Comparison of ENCODE assay signal across 8 cellular contexts in genomic region chr19:18919086-18919894, GRCh38. TPM values are rescaled to one million over a fixed set of nuclear protein-coding genes. Genes with fewer than 3 reads are reported as not detected.
DNase-seq lines count a peak whose midpoint lies in the region; FAIRE-seq and TF ChIP-seq lines count a peak whose summit lies in the region.

COPE (minus strand) TSS chr19:18919387; CDS start chr19:18919348, 39 bp downstream.
A gene with protein sequence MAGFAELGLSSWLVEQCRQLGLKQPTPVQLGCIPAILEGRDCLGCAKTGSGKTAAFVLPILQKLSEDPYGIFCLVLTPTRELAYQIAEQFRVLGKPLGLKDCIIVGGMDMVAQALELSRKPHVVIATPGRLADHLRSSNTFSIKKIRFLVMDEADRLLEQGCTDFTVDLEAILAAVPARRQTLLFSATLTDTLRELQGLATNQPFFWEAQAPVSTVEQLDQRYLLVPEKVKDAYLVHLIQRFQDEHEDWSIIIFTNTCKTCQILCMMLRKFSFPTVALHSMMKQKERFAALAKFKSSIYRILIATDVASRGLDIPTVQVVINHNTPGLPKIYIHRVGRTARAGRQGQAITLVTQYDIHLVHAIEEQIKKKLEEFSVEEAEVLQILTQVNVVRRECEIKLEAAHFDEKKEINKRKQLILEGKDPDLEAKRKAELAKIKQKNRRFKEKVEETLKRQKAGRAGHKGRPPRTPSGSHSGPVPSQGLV (plus strand): TSS chr19:18919715. CDS start chr19:18919742, 27 bp downstream.

- H3K9ac ChIP-seq in neuronal stem cell (ENCODE audit: low read depth, low read length, poor library complexity), result peak within 1 kb of the TSS; percentile 94

- no peak for TF ChIP-seq CTCF in subcutaneous adipose tissue (IDR thresholded peaks at IDR 0.05; ENCODE audit: low read depth)

- peak within 1 kb of the TSS; percentile 88 for H3K27ac Mint-ChIP-seq in activated naive CD4-positive, alpha-beta T cell treated with anti-CD3 and anti-CD28 coated beads for 36 hours

- H3K4me1 Mint-ChIP-seq in activated naive CD4-positive, alpha-beta T cell treated with anti-CD3 and anti-CD28 coated beads for 36 hours (ENCODE audit: low read depth), result peaks cover 46% of the 10 kb centered on the region

- no peak within 1 kb of the TSS for H2BK12ac ChIP-seq in neuronal stem cell (ENCODE audit: low read length)

- H3K36me3 ChIP-seq in neuronal stem cell (replicated peaks in 1 of 2; ENCODE audit: control insufficient read depth in 2 of 2, insufficient read depth in 2 of 2, low read length in 2 of 2), result peaks cover 19 to 43% of the 10 kb centered on the region in 2 donors

- peaks cover 19% of the 10 kb centered on the region for H3K79me1 ChIP-seq in neuronal stem cell (ENCODE audit: low read depth, low read length)

- no peak within 1 kb of the TSS for H4K91ac ChIP-seq in neuronal stem cell (ENCODE audit: low read depth, low read length, poor library complexity)

- H3K36me3 Mint-ChIP-seq in activated naive CD4-positive, alpha-beta T cell treated with anti-CD3 and anti-CD28 coated beads for 36 hours (ENCODE audit: low read depth), result peaks cover 21% of the 10 kb centered on the region

- H3K4me3 Mint-ChIP-seq in activated naive CD4-positive, alpha-beta T cell treated with anti-CD3 and anti-CD28 coated beads for 36 hours, result peak within 1 kb of the TSS; percentile 94

- WGBS in neuronal stem cell (ENCODE audit: extremely low coverage in 2 of 2, insufficient read length in 2 of 2, insufficient replicate concordance in 1 of 2), 2 donors, result no CpG with 5 or more reads among the region's 71 CpGs

- no peaks in the 10 kb centered on the region for H3K9me3 ChIP-seq in neuronal stem cell (replicated peaks in 1 of 2; ENCODE audit: control insufficient read depth in 2 of 2, insufficient read depth in 1 of 2, low read depth in 1 of 2, low read length in 2 of 2)

- peak within 1 kb of the TSS; percentile 83 for H2AFZ ChIP-seq in neuronal stem cell (ENCODE audit: low read length)

- H2BK5ac ChIP-seq in neuronal stem cell (ENCODE audit: low read length), result no peak within 1 kb of the TSS

- no peak within 1 kb of the TSS for H2BK15ac ChIP-seq in neuronal stem cell (ENCODE audit: low read length)

- POLR2A ChIA-PET in HEK293T (lab: Yijun Ruan, JAX), result interaction anchor here (0.7 to 1.8 kb wide), 14 partner anchors 9 to 502 kb away, joined by 3 to 9 read pairs (median 4); partner anchors contain the start of genes CERS1 and UPF1

- CTCF ChIA-PET in HEK293T (lab: Yijun Ruan, JAX), result interaction anchor here (0.6 to 1.1 kb wide), 5 partner anchors 10 to 338 kb away, joined by 3 to 6 read pairs (median 3); no protein-coding TSS in a partner anchor
- CTCF ChIA-PET in activated naive CD4-positive, alpha-beta T cell treated with anti-CD3 and anti-CD28 coated beads for 36 hours (lab: Charles Lee), result interaction anchor here (1.0 to 1.4 kb wide), 2 partner anchors 10 to 331 kb away, joined by 3 read pairs; partner anchors contain the start of gene REX1BD

- peak within 1 kb of the TSS; percentile 97 for H3K4me2 ChIP-seq in neuronal stem cell (ENCODE audit: insufficient read depth, low read length, poor library complexity, severe bottlenecking)

- no peak within 1 kb of the TSS for H3K27ac ChIP-seq in neuronal stem cell (replicated peaks; ENCODE audit: low read length)

- peaks cover 0 to 6% of the 10 kb centered on the region in 2 donors for H3K4me1 ChIP-seq in neuronal stem cell (ENCODE audit: control insufficient read depth in 2 of 2, insufficient read depth in 1 of 2, low read depth in 1 of 2, low read length in 2 of 2)

- peak within 1 kb of the TSS; percentile 84 to 96 for H3K4me3 ChIP-seq in neuronal stem cell (ENCODE audit: low read length in 2 of 2)

- peak within 1 kb of the TSS; percentile 47 for H3K14ac ChIP-seq in neuronal stem cell (ENCODE audit: low read length)

- intact Hi-C loops in activated naive CD4-positive, alpha-beta T cell treated with anti-CD3 and anti-CD28 coated beads for 36 hours (cut with micrococcal nuclease), result loop anchor here (1.0 to 5.0 kb wide), 16 partner anchors 13 to 832 kb away; partner anchors contain the start of genes ARMC6, BORCS8, ELL and FKBP8

- peak; percentile 99 for FAIRE-seq in frontal cortex (lab: Jason Lieb, UNC)

- H3K27me3 ChIP-seq in neuronal stem cell (ENCODE audit: control insufficient read depth in 3 of 3, insufficient read depth in 3 of 3, low read depth in 1 of 3, low read length in 3 of 3), result no peaks in the 10 kb centered on the region

- H3K18ac ChIP-seq in neuronal stem cell (ENCODE audit: low read length), result peak within 1 kb of the TSS; percentile 92

- no peaks in the 10 kb centered on the region for H3K27me3 Mint-ChIP-seq in activated naive CD4-positive, alpha-beta T cell treated with anti-CD3 and anti-CD28 coated beads for 36 hours (ENCODE audit: low read depth)

- no peak within 1 kb of the TSS for H4K8ac ChIP-seq in neuronal stem cell (ENCODE audit: low read depth, low read length)

- no peak within 1 kb of the TSS for H2AK5ac ChIP-seq in neuronal stem cell (ENCODE audit: low read depth, low read length)

- peak within 1 kb of the TSS; percentile 44 for H3K23ac ChIP-seq in neuronal stem cell (ENCODE audit: low read depth, low read length, poor library complexity)

- H2BK120ac ChIP-seq in neuronal stem cell (ENCODE audit: low read depth, low read length), result no peak within 1 kb of the TSS

- H3K4ac ChIP-seq in neuronal stem cell (ENCODE audit: low read length), result no peak within 1 kb of the TSS

- DNase-seq in GF-D8 (lab: John Stamatoyannopoulos, UW), result peak; percentile 99
- peak; percentile 97 for DNase-seq in HEK293T (ENCODE audit: extremely low spot score)
- peak; percentile 100 for DNase-seq in NAMALWA (ENCODE audit: low spot score)
- peak; percentile 100 for DNase-seq in SK-N-DZ (ENCODE audit: low spot score)
- peak; percentile 99 for DNase-seq in activated naive CD4-positive, alpha-beta T cell treated with anti-CD3 and anti-CD28 coated beads for 36 hours
- DNase-seq in frontal cortex (ENCODE audit: low spot score in 2 of 2), result peak; percentile 99 to 100
- peak; percentile 98 for DNase-seq in neuronal stem cell (ENCODE audit: low spot score)

- no peaks in the 10 kb centered on the region for H3K9me3 Mint-ChIP-seq in activated naive CD4-positive, alpha-beta T cell treated with anti-CD3 and anti-CD28 coated beads for 36 hours

TF ChIP-seq in HEK293T, 16 proteins besides CTCF, POLR2A, EP300 and RAD21:
- TF ChIP-seq SP1 (IDR thresholded peaks at IDR 0.05) (no peak), CTBP1 (IDR thresholded peaks at IDR 0.05; ENCODE audit: borderline replicate concordance) (no peak), ELF4 (IDR thresholded peaks at IDR 0.05) (peak; percentile 95; the same call in 1 of the 2 replicates), SUZ12 (IDR thresholded peaks at IDR 0.05) (no peak), ARNT (IDR thresholded peaks at IDR 0.05) (no peak), NFRKB (IDR thresholded peaks at IDR 0.05) (no peak), HDGF (IDR thresholded peaks at IDR 0.05; ENCODE audit: borderline replicate concordance) (no peak), LEF1 (IDR thresholded peaks at IDR 0.05; ENCODE audit: borderline replicate concordance) (no peak), TARDBP (IDR thresholded peaks at IDR 0.05) (no peak), BHLHE40 (IDR thresholded peaks at IDR 0.05; ENCODE audit: borderline replicate concordance) (no peak), L3MBTL2 (conservative IDR thresholded peaks at IDR 0.05) (peak; percentile 78), ZNF384 (IDR thresholded peaks at IDR 0.05) (no peak), FOXM1 (IDR thresholded peaks at IDR 0.05; ENCODE audit: borderline replicate concordance) (no peak), FOXK2 (IDR thresholded peaks at IDR 0.05) (no peak; the same call in none of the 2 replicates), FOXA1 (IDR thresholded peaks at IDR 0.05) (no peak)
- TF ChIP-seq, protein P1, sequence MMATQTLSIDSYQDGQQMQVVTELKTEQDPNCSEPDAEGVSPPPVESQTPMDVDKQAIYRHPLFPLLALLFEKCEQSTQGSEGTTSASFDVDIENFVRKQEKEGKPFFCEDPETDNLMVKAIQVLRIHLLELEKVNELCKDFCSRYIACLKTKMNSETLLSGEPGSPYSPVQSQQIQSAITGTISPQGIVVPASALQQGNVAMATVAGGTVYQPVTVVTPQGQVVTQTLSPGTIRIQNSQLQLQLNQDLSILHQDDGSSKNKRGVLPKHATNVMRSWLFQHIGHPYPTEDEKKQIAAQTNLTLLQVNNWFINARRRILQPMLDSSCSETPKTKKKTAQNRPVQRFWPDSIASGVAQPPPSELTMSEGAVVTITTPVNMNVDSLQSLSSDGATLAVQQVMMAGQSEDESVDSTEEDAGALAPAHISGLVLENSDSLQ (IDR thresholded peaks at IDR 0.05), result peak; percentile 99

RNA-seq across cellular contexts. Expression of gene COPE, which starts in this region (rescaled TPM):
- 379 and 401 TPM in 2 replicates for polyA plus RNA-seq in SK-N-DZ (2014; cell fraction: cytosol; rRNA removed)
- polyA plus RNA-seq in SK-N-DZ (2014; cell fraction: nucleus; rRNA removed), result 193 and 231 TPM in 2 replicates
- total RNA-seq in activated naive CD4-positive, alpha-beta T cell treated with anti-CD3 and anti-CD28 coated beads for 36 hours, result 100 to 1,000 TPM; 199 to 200 TPM
- total RNA-seq in frontal cortex, result 92.5 TPM
- 152 TPM for polyA plus RNA-seq in neuronal stem cell (2013, experiment 1 of 2)
- polyA plus RNA-seq in neuronal stem cell (2013, experiment 2 of 2), result 153 TPM
- 100 to 1,000 TPM in 3 of 4 donors, 10 to 100 TPM in 1; 97.3 to 164 (median 144) TPM for total RNA-seq in subcutaneous adipose tissue

RNA-seq across cellular contexts. Expression of the second gene that starts in this region (rescaled TPM):
- 74.4 and 86.0 TPM in 2 replicates for polyA plus RNA-seq in SK-N-DZ (2014; cell fraction: cytosol; rRNA removed)
- polyA plus RNA-seq in SK-N-DZ (2014; cell fraction: nucleus; rRNA removed), result 61.0 and 74.5 TPM in 2 replicates
- 10 to 100 TPM; 48.3 to 50.1 TPM for total RNA-seq in activated naive CD4-positive, alpha-beta T cell treated with anti-CD3 and anti-CD28 coated beads for 36 hours
- total RNA-seq in frontal cortex (66.9 TPM), subcutaneous adipose tissue (10 to 100 TPM; 17.0 to 38.2 (median 28.9) TPM)
- polyA plus RNA-seq in neuronal stem cell (2013, experiment 1 of 2), result 11.8 TPM
- 10.4 TPM for polyA plus RNA-seq in neuronal stem cell (2013, experiment 2 of 2)
